In genomic region chr7:116899308-116899707, GRCh38 we compare ENCODE assay signal across 22 cellular contexts. TPM values are rescaled to one million over a fixed set of nuclear protein-coding genes. Genes with fewer than 3 reads are reported as not detected.
DNase-seq lines count a peak whose midpoint lies in the region; ATAC-seq and TF ChIP-seq lines count a peak whose summit lies in the region.
"Had no signal": no experiment of that assay in that cellular context is flagged by ENCODE, and none has a peak within 500 bp of the region (broad histone marks: within the 10 kb centered on the region; RNA-seq: fewer than 3 reads in every experiment).

No MANE protein-coding gene starts in this region.

- ATAC-seq in heart left ventricle (peak; percentile 49 to 78 (median 60)), Right ventricle myocardium inferior (no peak), HG02642 (IDR thresholded peaks at IDR 0.05; ENCODE audit: poor library complexity, unreplicated experiment) (no peak)
- ATAC-seq: GM23338, PC-3 had no signal

- H3K4me3 ChIP-seq in heart left ventricle: no peak overlapping the region
- H3K4me3 ChIP-seq in choroid plexus epithelial cell (ENCODE audit: low read depth, low read length): no peak overlapping the region
- no peak overlapping the region for H3K4me3 ChIP-seq in lower leg skin (ENCODE audit: low read depth, poor library complexity, severe bottlenecking)
- H3K4me3 ChIP-seq: BLaER1 treated with 17β-estradiol and CSF1 and Interleukin-3, amounts not matched to agents 10 nM and 100 nM; esophagus muscularis mucosa; GM23338; ovary; SJSA1; uterus had no signal

- H3K27ac ChIP-seq in heart left ventricle: peak overlapping the region in 1 of 12 donors; percentile 2
- H3K27ac ChIP-seq: BLaER1 treated with 17β-estradiol and CSF1 and Interleukin-3, amounts not matched to agents 10 nM and 100 nM; esophagus muscularis mucosa; HL-60; ovary; SJSA1; uterus had no signal

- no peaks in the 10 kb centered on the region for H3K27me3 ChIP-seq in heart left ventricle
- H3K27me3 ChIP-seq: BLaER1 treated with 17β-estradiol and CSF1 and Interleukin-3, amounts not matched to agents 10 nM and 100 nM; esophagus muscularis mucosa; ovary; SJSA1; uterus had no signal

- no peak for DNase-seq in heart left ventricle
- DNase-seq in Right ventricle myocardium inferior (ENCODE audit: missing footprints): no peak
- DNase-seq in NOMO-1 treated with DMSO at 0.1 percent for 48 hours (lab: John Stamatoyannopoulos, UW; ENCODE audit: unreplicated experiment): peak; percentile 69
- DNase-seq in choroid plexus epithelial cell (ENCODE audit: low read depth): peak; percentile 38
- peak; percentile 21 for DNase-seq in renal cortical epithelial cell (ENCODE audit: low read depth)
- no peak for DNase-seq in activated CD8-positive, alpha-beta memory T cell treated with anti-CD3 and anti-CD28 coated beads, Interleukin-2, amount 50 U/mL, for 48 hours
- DNase-seq in lower leg skin (ENCODE audit: low spot score in 2 of 2): no peak
- DNase-seq: activated CD4-positive, alpha-beta T cell treated with anti-CD3 and anti-CD28 coated beads for 48 hours; activated naive CD4-positive, alpha-beta T cell treated with anti-CD3 and anti-CD28 coated beads, Interleukin-2, amount 10 ng/mL, durations not matched to agents 7 days and 5 days; effector memory CD4-positive, alpha-beta T cell; MM.1S; NCI-H1694 treated with DMSO at 0.1 percent for 48 hours; ovary; PC-3; substantia nigra; uterus had no signal

- 64 to 74% (median 70%) methylated on average over 4 of the region's 4 CpGs for WGBS in heart left ventricle, 4 donors
- WGBS in lower leg skin, 2 donors: 91 to 93% methylated on average over 4 of the region's 4 CpGs

- intact Hi-C loops in heart left ventricle (cut with DNase I): no loop called here
- intact Hi-C loops in Right ventricle myocardium inferior (cut with DNase I): no loop called here
- intact Hi-C loops in lower leg skin (cut with DNase I; ENCODE audit: low total_unique reads): no loop called here

- TF ChIP-seq POLR2A in heart left ventricle (IDR thresholded peaks at IDR 0.05) (no peak), lower leg skin (IDR thresholded peaks at IDR 0.05) (no peak)

- peaks cover 0 to 78% (median 63%) of the 10 kb centered on the region in 9 donors for H3K36me3 ChIP-seq in heart left ventricle
- H3K36me3 ChIP-seq: ovary, uterus had no signal

- H3K4me1 ChIP-seq in heart left ventricle: peaks cover 0 to 31% (median 9%) of the 10 kb centered on the region in 12 donors
- H3K4me1 ChIP-seq: SJSA1, uterus had no signal

- TF ChIP-seq CTCF in heart left ventricle (IDR thresholded peaks at IDR 0.05): no peak
- TF ChIP-seq CTCF in choroid plexus epithelial cell (conservative IDR thresholded peaks at IDR 0.05; ENCODE audit: low read depth, low read length): no peak
- TF ChIP-seq CTCF in lower leg skin (IDR thresholded peaks at IDR 0.05): no peak

- H3K9me3 ChIP-seq in heart left ventricle: peaks cover 0 to 3% (median 0%) of the 10 kb centered on the region in 12 donors
- H3K9me3 ChIP-seq: esophagus muscularis mucosa, ovary, SJSA1, uterus had no signal

RNA-seq across cellular contexts. Expression of gene CAPZA2, which starts 36.9 kb away (rescaled TPM):
- total RNA-seq in heart left ventricle (100 to 1,000 TPM; 114 to 483 (median 332) TPM), Right ventricle myocardium inferior (416 TPM), renal cortical epithelial cell (314 and 390 TPM in 2 replicates), lower leg skin (10 to 100 TPM; 45.0 to 61.2 (median 52.5) TPM)
- 100 to 1,000 TPM in 1 of 2 donors, 10 to 100 TPM in 1; 37.4 to 178 TPM for polyA plus RNA-seq in heart left ventricle

RNA-seq across cellular contexts. Expression of gene ST7, which starts 54.0 kb away (rescaled TPM):
- 10 to 100 TPM; 22.3 to 41.3 (median 25.5) TPM for total RNA-seq in heart left ventricle
- polyA plus RNA-seq in heart left ventricle: 10 to 100 TPM; 16.0 to 31.7 TPM
- 29.5 TPM for total RNA-seq in Right ventricle myocardium inferior
- 18.2 and 20.7 TPM in 2 replicates for total RNA-seq in renal cortical epithelial cell
- 10 to 100 TPM; 10.8 to 17.1 (median 11.4) TPM for total RNA-seq in lower leg skin

Comparison
In these comparisons a context has a peak if more than half of its experiments do, and no peak if none do; other contexts are left out.
1. ATAC-seq: peak in heart left ventricle (4 of 4); none in Right ventricle myocardium inferior (single experiment) and HG02642 (single experiment).
2. DNase-seq: peak in NOMO-1 treated with DMSO at 0.1 percent for 48 hours (single experiment), choroid plexus epithelial cell (single experiment) and renal cortical epithelial cell (single experiment); none in heart left ventricle (0 of 5), Right ventricle myocardium inferior (single experiment), activated CD8-positive, alpha-beta memory T cell treated with anti-CD3 and anti-CD28 coated beads, Interleukin-2, amount 50 U/mL, for 48 hours (single experiment) and lower leg skin (0 of 2).